ENCODE assay signal across 1 cellular context in the genomic region with DNA sequence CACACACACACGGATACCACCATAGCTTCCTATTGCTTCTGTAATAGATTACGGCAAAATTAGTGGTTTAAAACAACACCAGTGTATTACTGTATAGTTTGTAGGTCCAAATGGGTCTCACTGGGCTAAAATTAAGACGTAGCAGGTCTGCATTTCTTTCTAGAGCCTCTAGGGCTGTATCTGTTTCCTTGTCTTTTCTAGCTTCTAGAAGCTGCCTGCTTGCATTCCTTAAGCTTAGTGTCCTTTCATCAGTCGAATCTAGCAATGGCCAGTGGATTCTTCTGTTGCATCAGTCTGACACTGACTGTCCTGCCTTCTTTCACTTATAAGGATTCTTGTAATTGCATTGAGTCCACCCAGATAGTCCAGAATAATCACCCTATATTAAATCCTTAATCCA.
TF ChIP-seq lines count a peak whose summit lies in the region.

No MANE protein-coding gene starts in this region.

TF ChIP-seq in GM23338, 12 proteins besides CTCF, POLR2A, EP300 and RAD21 (continued from another document):
- no peak for TF ChIP-seq EZH2 (IDR thresholded peaks at IDR 0.05; ENCODE audit: low read depth, unreplicated experiment)
